Comparison of ENCODE assay signal across 23 cellular contexts in the genomic region with DNA sequence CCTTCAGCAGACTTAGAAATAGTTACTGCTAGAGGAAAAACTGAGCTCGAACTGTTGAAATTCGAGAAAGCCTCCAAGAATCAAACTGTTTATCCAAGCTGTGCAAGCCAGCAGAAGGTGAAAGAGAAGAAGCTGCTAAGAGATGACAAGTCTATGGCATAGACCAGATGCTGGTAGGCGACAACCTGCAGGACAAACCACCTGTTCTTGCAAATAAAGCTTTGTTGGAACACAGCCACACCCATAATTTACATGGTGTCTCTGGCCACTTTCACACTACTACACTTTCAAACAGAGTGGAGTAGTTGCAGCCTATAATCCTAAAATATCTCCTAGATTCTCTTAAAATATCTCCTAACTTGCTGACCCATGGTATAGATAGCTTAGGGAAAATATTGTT. TPM values are rescaled to one million over a fixed set of nuclear protein-coding genes. Genes with fewer than 3 reads are reported as not detected.
DNase-seq lines count a peak whose midpoint lies in the region; ATAC-seq, FAIRE-seq and TF ChIP-seq lines count a peak whose summit lies in the region.
"Had no signal": no experiment of that assay in that cellular context is flagged by ENCODE, and none has a peak within 500 bp of the region (broad histone marks: within the 10 kb centered on the region; RNA-seq: fewer than 3 reads in every experiment).

No MANE protein-coding gene starts in this region.

- no peaks in the 10 kb centered on the region for H3K27me3 ChIP-seq in K562 (ENCODE audit: control insufficient read depth in 2 of 2, insufficient read depth in 2 of 2, low read length in 2 of 2)
- H3K27me3 ChIP-seq in trophoblast cell (ENCODE audit: insufficient read depth, low read length), result no peaks in the 10 kb centered on the region
- H3K27me3 ChIP-seq: BE2C, SJSA1 had no signal

- H3K79me2 ChIP-seq in K562 (ENCODE audit: control insufficient read depth, insufficient read depth, low read length), result no peaks in the 10 kb centered on the region
- peaks cover 7% of the 10 kb centered on the region for H3K79me2 ChIP-seq in trophoblast cell (ENCODE audit: control insufficient read depth, insufficient read depth, low read length, poor library complexity)

- TF ChIP-seq CTCF in K562 (IDR thresholded peaks at IDR 0.05 in 2 of 3, conservative IDR thresholded peaks at IDR 0.05 in 1 of 3; ENCODE audit: insufficient read depth in 2 of 3, low read depth in 1 of 3, low read length in 3 of 3), result no peak

- POLR2A ChIA-PET in K562 (lab: Yijun Ruan, JAX), result interaction anchor here (0.7 to 1.0 kb wide), 2 partner anchors 12 to 16 kb away, joined by 3 read pairs; no protein-coding TSS in a partner anchor

- peaks cover 2% of the 10 kb centered on the region for H3K79me1 ChIP-seq in trophoblast cell (ENCODE audit: low read length)

- H3K36me3 ChIP-seq in K562 (ENCODE audit: control insufficient read depth, insufficient read depth, low read length) (no peaks in the 10 kb centered on the region), trophoblast cell (ENCODE audit: control insufficient read depth in 1 of 2, insufficient read depth in 2 of 2, low read length in 2 of 2) (peaks cover 14 to 25% of the 10 kb centered on the region in 2 experiments)
- H3K36me3 ChIP-seq: SJSA1 had no signal

- H4K8ac ChIP-seq in trophoblast cell (ENCODE audit: low read depth, low read length), result no peak overlapping the region

- CTCF ChIA-PET in K562 (lab: Yijun Ruan, JAX; ENCODE audit: low intra/inter-chr PET ratio), result no interaction called here

- peak overlapping the region; percentile 94 for H3K4ac ChIP-seq in trophoblast cell (ENCODE audit: low read depth, low read length)

- TF ChIP-seq RAD21 in K562 (CRISPR knock-in tag; conservative IDR thresholded peaks at IDR 0.05 in 1 of 2, IDR thresholded peaks at IDR 0.05 in 1 of 2), result no peak

- no peaks in the 10 kb centered on the region for H3K9me3 ChIP-seq in K562 (replicated peaks; ENCODE audit: control insufficient read depth, insufficient read depth, low read depth, low read length)
- H3K9me3 ChIP-seq in trophoblast cell (ENCODE audit: insufficient read depth, low read depth, low read length), result no peaks in the 10 kb centered on the region
- H3K9me3 ChIP-seq: BE2C, Caco-2, SJSA1 had no signal

- no peak overlapping the region for H2AFZ ChIP-seq in K562 (ENCODE audit: low read depth, low read length)
- no peak overlapping the region for H2AFZ ChIP-seq in trophoblast cell (ENCODE audit: insufficient read depth, low read length, poor library complexity)

- H4K91ac ChIP-seq in trophoblast cell (ENCODE audit: low read depth, low read length), result no peak overlapping the region

- no peak overlapping the region for H3K4me2 ChIP-seq in K562 (ENCODE audit: insufficient read depth, low read length)
- no peak overlapping the region for H3K4me2 ChIP-seq in trophoblast cell (ENCODE audit: low read length)

- no peak overlapping the region for H2BK12ac ChIP-seq in trophoblast cell (ENCODE audit: low read length)

- H3K27ac ChIP-seq in K562 (ENCODE audit: extremely low read depth, low read depth, low read length) (no peak overlapping the region), trophoblast cell (ENCODE audit: low read depth, low read length) (no peak overlapping the region)
- H3K27ac ChIP-seq: HL-60, SJSA1 had no signal

- peak; percentile 0 to 49 for DNase-seq in NCI-H524 (lab: John Stamatoyannopoulos, UW)
- no peak for DNase-seq in NCI-H524 treated with DMSO at 0.1 percent for 48 hours (lab: John Stamatoyannopoulos, UW)
- DNase-seq in NCI-H2171 (lab: John Stamatoyannopoulos, UW), result peak; percentile 66
- no peak for DNase-seq in K562 (ENCODE audit: extremely low read depth in 1 of 4, low spot score in 3 of 4)
- no peak for DNase-seq in trophoblast cell
- DNase-seq in NCI-H1930 (lab: John Stamatoyannopoulos, UW), result no peak
- DNase-seq: BE2C; Caco-2; CD4-positive, alpha-beta T cell; DMS53; EL; H9; Kasumi-1; MM.1S; NCI-H1092 treated with DMSO at 0.1 percent for 48 hours; NCI-H1694 treated with DMSO at 0.1 percent for 48 hours had no signal

- no peaks in the 10 kb centered on the region for H4K20me1 ChIP-seq in K562 (replicated peaks; ENCODE audit: control insufficient read depth, insufficient read depth, low read length)

- H3K14ac ChIP-seq in trophoblast cell (ENCODE audit: low read length), result no peak overlapping the region

- WGBS in K562 (ENCODE audit: insufficient coverage, low coverage, missing lambda C conversion rate), result 25% methylated on average over 3 of the region's 3 CpGs
- WGBS in trophoblast cell (ENCODE audit: extremely low coverage, insufficient coverage, insufficient read length), result no CpG with 5 or more reads among the region's 3 CpGs

- no peak for TF ChIP-seq POLR2A in K562 (conservative IDR thresholded peaks at IDR 0.05)

- no peak for ATAC-seq in K562
- no peak for ATAC-seq in GM21723 (IDR thresholded peaks at IDR 0.05; ENCODE audit: unreplicated experiment)
- ATAC-seq in GM18873 (IDR thresholded peaks at IDR 0.05; ENCODE audit: low FRiP score, unreplicated experiment), result no peak
- ATAC-seq: Panc1 had no signal

- no TSS peak for BruUV-seq in K562 (replicated peaks; lab: Mats Ljungman, UMichigan)

- H3K4me1 ChIP-seq in K562 (replicated peaks in 1 of 2; ENCODE audit: control insufficient read depth in 2 of 2, insufficient read depth in 2 of 2, low read length in 2 of 2) (no peaks in the 10 kb centered on the region), trophoblast cell (ENCODE audit: control insufficient read depth in 1 of 2, insufficient read depth in 2 of 2, low read length in 2 of 2) (peaks cover 0 to 2% of the 10 kb centered on the region in 2 experiments)
- H3K4me1 ChIP-seq: BE2C, SJSA1 had no signal

- no peak overlapping the region for H2AK5ac ChIP-seq in trophoblast cell (ENCODE audit: low read length)

- FAIRE-seq in K562 (lab: Jason Lieb, UNC), result no peak
- FAIRE-seq: GM12892, GM18507 had no signal

- H3K9ac ChIP-seq in K562 (ENCODE audit: insufficient read depth in 1 of 2, low read depth in 2 of 2, low read length in 2 of 2) (no peak overlapping the region), trophoblast cell (ENCODE audit: low read length) (no peak overlapping the region)

- in situ Hi-C loops in K562 (cut with MboI), result no loop called here

- no peak overlapping the region for H2BK5ac ChIP-seq in trophoblast cell (ENCODE audit: low read depth, low read length, poor library complexity)

- H3K9me1 ChIP-seq in K562 (ENCODE audit: control insufficient read depth, insufficient read depth, low read length), result no peaks in the 10 kb centered on the region

- no peak overlapping the region for H2BK120ac ChIP-seq in trophoblast cell (ENCODE audit: insufficient read depth, low read length, poor library complexity)

- H4K12ac ChIP-seq in trophoblast cell (ENCODE audit: low read depth, low read length), result no peak overlapping the region

- no peak for TF ChIP-seq EP300 in K562 (IDR thresholded peaks at IDR 0.05; ENCODE audit: low read length)

- no peak overlapping the region for H3K18ac ChIP-seq in trophoblast cell (ENCODE audit: low read length)

- intact Hi-C loops in K562 (cut with micrococcal nuclease), result no loop called here

- no peak overlapping the region for H3K23ac ChIP-seq in trophoblast cell (ENCODE audit: low read length)

- H3K4me3 ChIP-seq in K562, result no peak overlapping the region
- H3K4me3 ChIP-seq in trophoblast cell (ENCODE audit: low read depth, low read length), result no peak overlapping the region
- H3K4me3 ChIP-seq: SJSA1 had no signal

TF ChIP-seq in K562, 482 proteins besides CTCF, POLR2A, EP300 and RAD21 (continues in another document):
- no peak for TF ChIP-seq MCM3 (IDR thresholded peaks at IDR 0.05)

RNA-seq across cellular contexts. Expression of gene TNFRSF21, which starts 33.3 kb away (rescaled TPM):
- 2.4 and 4.7 TPM in 2 replicates for total RNA-seq in K562 (2011; cell fraction: chromatin; rRNA removed; ENCODE audit: low replicate concordance)
- total RNA-seq in K562 (2011; cell fraction: nucleolus; rRNA removed), result 3.3 and 3.5 TPM in 2 replicates
- total RNA-seq in K562 (2011; cell fraction: nucleoplasm; rRNA removed), result 4.5 and 7.1 TPM in 2 replicates
- 2.2 and 3.0 TPM in 2 replicates for total RNA-seq in K562 (2014; rRNA removed)
- total RNA-seq in K562 (2014; rRNA removed; fragmentation: Illumina TruSeq; extraction: Trizol), result 2.7 and 3.2 TPM in 2 replicates
- 2.9 and 3.0 TPM in 2 replicates for total RNA-seq in K562 (2015; rRNA removed; fragmentation: Illumina TruSeq; extraction: Trizol)
- 5.5 and 5.7 TPM in 2 replicates for total RNA-seq in K562 (2021)
- polyA plus RNA-seq in K562 (2011; rRNA removed), result 1.3 and 2.2 TPM in 2 replicates
- polyA plus RNA-seq in K562 (2011; cell fraction: cytosol; rRNA removed), result 1.5 and 2.8 TPM in 2 replicates
- 0.70 and 2.1 TPM in 2 replicates for polyA plus RNA-seq in K562 (2011; cell fraction: nucleus; rRNA removed)
- 2.4 and 3.2 TPM in 2 replicates for polyA plus RNA-seq in K562 (2012)
- 3.9 and 4.8 TPM in 2 replicates for polyA plus RNA-seq in K562 (2014; fragmentation: Illumina TruSeq; extraction: Trizol)
- under 1 TPM; 0.63 to 0.67 TPM for polyA plus RNA-seq in K562 (2014; fragmentation: Nextera tagmentation; extraction: Ambion mirVana)
- polyA plus RNA-seq in K562 (2014; rRNA removed), result 1.4 and 2.0 TPM in 2 replicates
- 6.3 and 10.1 TPM in 2 replicates for polyA minus RNA-seq in K562 (2011; rRNA and poly(A)+ RNA removed)
- 3.0 and 6.8 TPM in 2 replicates for polyA minus RNA-seq in K562 (2011; cell fraction: cytosol; rRNA and poly(A)+ RNA removed)
- 2.4 and 3.5 TPM in 2 replicates for polyA minus RNA-seq in K562 (2011; cell fraction: nucleus; rRNA and poly(A)+ RNA removed)
- polyA plus RNA-seq in trophoblast cell (2013), result 243 and 254 TPM in 2 replicates

Comparison
In these comparisons a context has a peak if more than half of its experiments do, and no peak if none do; other contexts are left out.
1. DNase-seq: peak in NCI-H524 (2 of 2) and NCI-H2171 (single experiment); none in NCI-H524 treated with DMSO at 0.1 percent for 48 hours (single experiment), K562 (0 of 4), trophoblast cell (0 of 2) and NCI-H1930 (0 of 2).